ENCODE assay signal across 20 cellular contexts in genomic region chr13:68345963-68346362, GRCh38.
DNase-seq lines count a peak whose midpoint lies in the region; ATAC-seq and TF ChIP-seq lines count a peak whose summit lies in the region.
"Had no signal": no experiment of that assay in that cellular context is flagged by ENCODE, and none has a peak within 500 bp of the region (broad histone marks: within the 10 kb centered on the region; RNA-seq: fewer than 3 reads in every experiment).

No MANE protein-coding gene starts in this region.

- DNase-seq in DMS53 treated with DMSO at 0.1 percent for 48 hours (lab: John Stamatoyannopoulos, UW; ENCODE audit: unreplicated experiment) (peak; percentile 13), NCI-H146 treated with DMSO at 0.1 percent for 48 hours (lab: John Stamatoyannopoulos, UW; ENCODE audit: unreplicated experiment) (peak; percentile 45), Right ventricle myocardium inferior (ENCODE audit: missing footprints) (no peak), NCI-H1048 (lab: John Stamatoyannopoulos, UW) (no peak), NCI-H2081 treated with DMSO at 0.1 percent for 48 hours (lab: John Stamatoyannopoulos, UW) (no peak)
- DNase-seq: ACHN; BE2C; C1 segment of cervical spinal cord; CD4-positive, CD25-positive, alpha-beta regulatory T cell; CD8-positive, alpha-beta memory T cell; COR-L47; DMS 273 treated with DMSO at 0.1 percent for 48 hours; DMS79; GDM1; H7; HFFc6 had no signal

- intact Hi-C loops in Right ventricle myocardium inferior (cut with DNase I) = no loop called here

- ATAC-seq in Right ventricle myocardium inferior = no peak
- ATAC-seq: GM23338, HCT116 had no signal

- TF ChIP-seq CTCF in 22Rv1 (IDR thresholded peaks at IDR 0.05) (no peak), VCaP (conservative IDR thresholded peaks at IDR 0.05) (no peak)

- H3K27ac ChIP-seq in 22Rv1 = peak overlapping the region; percentile 43
- peak overlapping the region; percentile 36 for H3K27ac ChIP-seq in VCaP

Comparison
In these comparisons a context has a peak if more than half of its experiments do, and no peak if none do; other contexts are left out.
1. DNase-seq: peak in DMS53 treated with DMSO at 0.1 percent for 48 hours (single experiment) and NCI-H146 treated with DMSO at 0.1 percent for 48 hours (single experiment); none in Right ventricle myocardium inferior (single experiment), NCI-H1048 (single experiment) and NCI-H2081 treated with DMSO at 0.1 percent for 48 hours (single experiment).